ENCODE assay signal across 11 cellular contexts in genomic region chr11:64204080-64204440, GRCh38. TPM values are rescaled to one million over a fixed set of nuclear protein-coding genes. Genes with fewer than 3 reads are reported as not detected.
DNase-seq lines count a peak whose midpoint lies in the region; ATAC-seq and TF ChIP-seq lines count a peak whose summit lies in the region.
"Had no signal": no experiment of that assay in that cellular context is flagged by ENCODE, and none has a peak within 500 bp of the region (broad histone marks: within the 10 kb centered on the region; RNA-seq: fewer than 3 reads in every experiment).

No MANE protein-coding gene starts in this region.

- no peak overlapping the region for H3K4me3 Mint-ChIP-seq in Calu3 (ENCODE audit: low read depth, unreplicated experiment)
- H3K4me3 Mint-ChIP-seq in activated T-helper 1 cell treated with anti-CD3 and anti-CD28 coated beads, Interleukin-12 subunit alpha, Interleukin-12 subunit beta, Interleukin-2, Interleukin-4 antibody, amounts not matched to agents 30 ng/mL and 10 ng/mL and 1 ng/mL, durations not matched to agents 14 hours and 24 hours and 36 hours: peak overlapping the region; percentile 49
- H3K4me3 Mint-ChIP-seq in naive B cell: peak overlapping the region in 1 of 8 donors; percentile 16

- no peaks in the 10 kb centered on the region for H3K27me3 ChIP-seq in AG04450 (ENCODE audit: control insufficient read depth, insufficient read depth, low read length)
- H3K27me3 ChIP-seq: gastroesophageal sphincter, right atrium auricular region had no signal

- CTCF ChIA-PET in AG04450 (lab: Charles Lee): interaction anchor here (0.6 to 6.8 kb wide), 23 partner anchors 8 to 370 kb away, joined by 3 to 125 read pairs (median 5); partner anchors contain the start of genes NUDT22, PLCB3, PRDX5 and TRMT112
- CTCF ChIA-PET in Calu3 (lab: Charles Lee): interaction anchor here (0.5 to 1.9 kb wide), 13 partner anchors 13 to 151 kb away, joined by 3 to 16 read pairs (median 4); partner anchors contain the start of genes PLCB3, PRDX5, STIP1 and TRMT112

- H3K27ac ChIP-seq in AG04450 (ENCODE audit: low read depth, low read length): peak overlapping the region; percentile 21
- H3K27ac ChIP-seq: C4-2B, right atrium auricular region had no signal

- no peak overlapping the region for H3K4me3 ChIP-seq in AG04450 (ENCODE audit: low read depth, low read length)
- H3K4me3 ChIP-seq: gastroesophageal sphincter, right atrium auricular region had no signal

- H3K36me3 Mint-ChIP-seq in Calu3 (ENCODE audit: insufficient read depth, unreplicated experiment): peaks cover 85% of the 10 kb centered on the region
- peaks cover 55% of the 10 kb centered on the region for H3K36me3 Mint-ChIP-seq in activated T-helper 1 cell treated with anti-CD3 and anti-CD28 coated beads, Interleukin-12 subunit alpha, Interleukin-12 subunit beta, Interleukin-2, Interleukin-4 antibody, amounts not matched to agents 30 ng/mL and 10 ng/mL and 1 ng/mL, durations not matched to agents 14 hours and 24 hours and 36 hours (ENCODE audit: low read depth)
- H3K36me3 Mint-ChIP-seq in naive B cell: peaks cover 18 to 23% of the 10 kb centered on the region in 2 donors

- H3K27me3 Mint-ChIP-seq in Calu3 (ENCODE audit: unreplicated experiment) (no peaks in the 10 kb centered on the region), naive B cell (no peaks in the 10 kb centered on the region)
- no peaks in the 10 kb centered on the region for H3K27me3 Mint-ChIP-seq in activated T-helper 1 cell treated with anti-CD3 and anti-CD28 coated beads, Interleukin-12 subunit alpha, Interleukin-12 subunit beta, Interleukin-2, Interleukin-4 antibody, amounts not matched to agents 30 ng/mL and 10 ng/mL and 1 ng/mL, durations not matched to agents 14 hours and 24 hours and 36 hours (ENCODE audit: insufficient read depth)

- intact Hi-C loops in Calu3 (cut with micrococcal nuclease; ENCODE audit: unreplicated experiment): no loop called here
- intact Hi-C loops in activated T-helper 1 cell treated with anti-CD3 and anti-CD28 coated beads, Interleukin-12 subunit alpha, Interleukin-12 subunit beta, Interleukin-2, Interleukin-4 antibody, amounts not matched to agents 30 ng/mL and 10 ng/mL and 1 ng/mL, durations not matched to agents 14 hours and 24 hours and 36 hours (cut with micrococcal nuclease): loop anchor here (1.0 kb wide), 2 partner anchors 42 to 100 kb away; partner anchors contain the start of gene PPP1R14B

- BruUV-seq in Calu3 (replicated peaks; lab: Mats Ljungman, UMichigan): TSS peak; percentile 95

- no peak for DNase-seq in AG04450 (ENCODE audit: low read depth, low spot score)
- no peak for DNase-seq in Calu3
- DNase-seq in activated T-helper 1 cell treated with anti-CD3 and anti-CD28 coated beads, Interleukin-12 subunit alpha, Interleukin-12 subunit beta, Interleukin-2, Interleukin-4 antibody, amounts not matched to agents 30 ng/mL and 10 ng/mL and 1 ng/mL, durations not matched to agents 14 hours and 24 hours and 36 hours (ENCODE audit: low spot score): no peak
- no peak for DNase-seq in naive B cell
- no peak for DNase-seq in COR-L47 (lab: John Stamatoyannopoulos, UW)
- no peak for DNase-seq in germinal center (ENCODE audit: low spot score)

- peak overlapping the region; percentile 31 for H3K27ac Mint-ChIP-seq in Calu3 (ENCODE audit: unreplicated experiment)
- no peak overlapping the region for H3K27ac Mint-ChIP-seq in activated T-helper 1 cell treated with anti-CD3 and anti-CD28 coated beads, Interleukin-12 subunit alpha, Interleukin-12 subunit beta, Interleukin-2, Interleukin-4 antibody, amounts not matched to agents 30 ng/mL and 10 ng/mL and 1 ng/mL, durations not matched to agents 14 hours and 24 hours and 36 hours
- H3K27ac Mint-ChIP-seq in naive B cell: peak overlapping the region in 5 of 6 donors; percentile 47 to 97 (median 82)

- POLR2A ChIA-PET in AG04450 (lab: Yijun Ruan, JAX): interaction anchor here (1.0 to 2.0 kb wide), 8 partner anchors 11 to 97 kb away, joined by 3 to 17 read pairs (median 4); partner anchors contain the start of genes NUDT22, STIP1 and TRPT1

- H3K9me3 ChIP-seq in AG04450 (ENCODE audit: control insufficient read depth, insufficient read depth, low read length): no peaks in the 10 kb centered on the region; the same call in 1 of the 2 replicates
- H3K9me3 ChIP-seq: gastroesophageal sphincter, right atrium auricular region had no signal

- ATAC-seq in naive B cell (ENCODE audit: low read depth in 2 of 2) (no peak), GM18861 (IDR thresholded peaks at IDR 0.05; ENCODE audit: unreplicated experiment) (no peak)
- ATAC-seq in activated CD4-positive, CD25-positive, alpha-beta regulatory T cell treated with anti-CD3 and anti-CD28 coated beads, Interleukin-2, amount 50 U/mL, for 24 hours: no peak

- H3K9me3 Mint-ChIP-seq in Calu3 (ENCODE audit: low read depth, unreplicated experiment) (no peaks in the 10 kb centered on the region), naive B cell (no peaks in the 10 kb centered on the region)
- H3K9me3 Mint-ChIP-seq in activated T-helper 1 cell treated with anti-CD3 and anti-CD28 coated beads, Interleukin-12 subunit alpha, Interleukin-12 subunit beta, Interleukin-2, Interleukin-4 antibody, amounts not matched to agents 30 ng/mL and 10 ng/mL and 1 ng/mL, durations not matched to agents 14 hours and 24 hours and 36 hours: no peaks in the 10 kb centered on the region

- no peak for TF ChIP-seq CTCF in AG04450 (IDR thresholded peaks at IDR 0.05; ENCODE audit: low read depth, low read length)
- no peak for TF ChIP-seq CTCF in Calu3 (IDR thresholded peaks at IDR 0.05; ENCODE audit: unreplicated experiment)

- H3K4me1 Mint-ChIP-seq in Calu3 (ENCODE audit: low read depth, unreplicated experiment) (peaks cover 9% of the 10 kb centered on the region), naive B cell (peaks cover 29 to 50% (median 48%) of the 10 kb centered on the region in 3 donors)
- peaks cover 39% of the 10 kb centered on the region for H3K4me1 Mint-ChIP-seq in activated T-helper 1 cell treated with anti-CD3 and anti-CD28 coated beads, Interleukin-12 subunit alpha, Interleukin-12 subunit beta, Interleukin-2, Interleukin-4 antibody, amounts not matched to agents 30 ng/mL and 10 ng/mL and 1 ng/mL, durations not matched to agents 14 hours and 24 hours and 36 hours (ENCODE audit: low read depth)

RNA-seq across cellular contexts. Expression of gene FERMT3, which starts 2.5 kb away (rescaled TPM):
- polyA plus RNA-seq in AG04450 (2011; rRNA removed) (0.38 and 0.72 TPM in 2 replicates), naive B cell (ENCODE audit: low read depth in 6 of 6) (100 to 1,000 TPM in 5 of 6 donors, 10 to 100 TPM in 1; 98.6 to 148 (median 118) TPM)
- polyA minus RNA-seq in AG04450 (2011; rRNA and poly(A)+ RNA removed): 0.26 TPM in 1 of 2 replicates, not detected in the other
- 16.6 and 18.6 TPM in 2 replicates for total RNA-seq in Calu3 (2022)
- 201 and 211 TPM in 2 replicates for total RNA-seq in activated T-helper 1 cell treated with anti-CD3 and anti-CD28 coated beads, Interleukin-12 subunit alpha, Interleukin-12 subunit beta, Interleukin-2, Interleukin-4 antibody, amounts not matched to agents 30 ng/mL and 10 ng/mL and 1 ng/mL, durations not matched to agents 14 hours and 24 hours and 36 hours

RNA-seq across cellular contexts. Expression of gene STIP1, which starts 18.1 kb away (rescaled TPM):
- polyA plus RNA-seq in AG04450 (2011; rRNA removed) (166 and 171 TPM in 2 replicates), naive B cell (ENCODE audit: low read depth in 6 of 6) (10 to 100 TPM; 26.3 to 92.4 (median 63.3) TPM)
- 289 and 348 TPM in 2 replicates for polyA minus RNA-seq in AG04450 (2011; rRNA and poly(A)+ RNA removed)
- 344 and 391 TPM in 2 replicates for total RNA-seq in Calu3 (2022)
- total RNA-seq in activated T-helper 1 cell treated with anti-CD3 and anti-CD28 coated beads, Interleukin-12 subunit alpha, Interleukin-12 subunit beta, Interleukin-2, Interleukin-4 antibody, amounts not matched to agents 30 ng/mL and 10 ng/mL and 1 ng/mL, durations not matched to agents 14 hours and 24 hours and 36 hours: 493 and 495 TPM in 2 replicates

RNA-seq across cellular contexts. Expression of gene TRPT1, which starts 21.9 kb away (rescaled TPM):
- polyA plus RNA-seq in AG04450 (2011; rRNA removed): 21.6 and 34.0 TPM in 2 replicates
- 32.8 and 42.3 TPM in 2 replicates for polyA minus RNA-seq in AG04450 (2011; rRNA and poly(A)+ RNA removed)
- total RNA-seq in Calu3 (2022): 43.1 TPM in 2 replicates
- 30.3 and 35.5 TPM in 2 replicates for total RNA-seq in activated T-helper 1 cell treated with anti-CD3 and anti-CD28 coated beads, Interleukin-12 subunit alpha, Interleukin-12 subunit beta, Interleukin-2, Interleukin-4 antibody, amounts not matched to agents 30 ng/mL and 10 ng/mL and 1 ng/mL, durations not matched to agents 14 hours and 24 hours and 36 hours
- polyA plus RNA-seq in naive B cell (ENCODE audit: low read depth in 6 of 6): 10 to 100 TPM; 60.7 to 97.6 (median 86.0) TPM

RNA-seq across cellular contexts. Expression of gene NUDT22, which starts 22.0 kb away (rescaled TPM):
- polyA plus RNA-seq in AG04450 (2011; rRNA removed) (18.8 and 29.1 TPM in 2 replicates), naive B cell (ENCODE audit: low read depth in 6 of 6) (10 to 100 TPM; 43.6 to 96.6 (median 62.6) TPM)
- 13.4 and 17.1 TPM in 2 replicates for polyA minus RNA-seq in AG04450 (2011; rRNA and poly(A)+ RNA removed)
- 58.7 and 63.6 TPM in 2 replicates for total RNA-seq in Calu3 (2022)
- total RNA-seq in activated T-helper 1 cell treated with anti-CD3 and anti-CD28 coated beads, Interleukin-12 subunit alpha, Interleukin-12 subunit beta, Interleukin-2, Interleukin-4 antibody, amounts not matched to agents 30 ng/mL and 10 ng/mL and 1 ng/mL, durations not matched to agents 14 hours and 24 hours and 36 hours: 74.9 and 79.4 TPM in 2 replicates

RNA-seq across cellular contexts. Expression of gene DNAJC4, which starts 26.3 kb away (rescaled TPM):
- 18.7 and 28.4 TPM in 2 replicates for polyA plus RNA-seq in AG04450 (2011; rRNA removed)
- polyA minus RNA-seq in AG04450 (2011; rRNA and poly(A)+ RNA removed): 14.5 and 19.4 TPM in 2 replicates
- 26.6 and 28.0 TPM in 2 replicates for total RNA-seq in Calu3 (2022)
- total RNA-seq in activated T-helper 1 cell treated with anti-CD3 and anti-CD28 coated beads, Interleukin-12 subunit alpha, Interleukin-12 subunit beta, Interleukin-2, Interleukin-4 antibody, amounts not matched to agents 30 ng/mL and 10 ng/mL and 1 ng/mL, durations not matched to agents 14 hours and 24 hours and 36 hours: 18.4 and 19.8 TPM in 2 replicates
- 10 to 100 TPM; 41.9 to 66.6 (median 50.5) TPM for polyA plus RNA-seq in naive B cell (ENCODE audit: low read depth in 6 of 6)

Comparison
In these comparisons a context has a peak if more than half of its experiments do, and no peak if none do; other contexts are left out.
1. RNA of gene FERMT3, which starts 2.5 kb away (total RNA-seq): 201 to 211 TPM in activated T-helper 1 cell treated with anti-CD3 and anti-CD28 coated beads, Interleukin-12 subunit alpha, Interleukin-12 subunit beta, Interleukin-2, Interleukin-4 antibody, amounts not matched to agents 30 ng/mL and 10 ng/mL and 1 ng/mL, durations not matched to agents 14 hours and 24 hours and 36 hours; 16.6 to 18.6 TPM in Calu3; every median in the first group is over 10 times any median in the second.